In genomic region chr1:41935226-41935625, GRCh38 we compare ENCODE assay signal across 18 cellular contexts. TPM values are rescaled to one million over a fixed set of nuclear protein-coding genes. Genes with fewer than 3 reads are reported as not detected.
DNase-seq lines count a peak whose midpoint lies in the region; ATAC-seq and TF ChIP-seq lines count a peak whose summit lies in the region.
"Had no signal": no experiment of that assay in that cellular context is flagged by ENCODE, and none has a peak within 500 bp of the region (broad histone marks: within the 10 kb centered on the region; RNA-seq: fewer than 3 reads in every experiment).

No MANE protein-coding gene starts in this region.

- H3K9ac ChIP-seq in SK-N-SH: no peak overlapping the region

- H3K79me2 ChIP-seq in SK-N-SH (ENCODE audit: insufficient read depth): no peaks in the 10 kb centered on the region

- H4K20me1 ChIP-seq in SK-N-SH (ENCODE audit: insufficient read depth): no peaks in the 10 kb centered on the region

- CTCF ChIA-PET in SK-N-SH (lab: Yijun Ruan, JAX): interaction anchor here (1.1 kb wide), 1 partner anchor 23 kb away, joined by 3 read pairs; no protein-coding TSS in a partner anchor

- POLR2A ChIA-PET in SK-N-SH (lab: Yijun Ruan, JAX): no interaction called here

- no peak overlapping the region for H2AFZ ChIP-seq in SK-N-SH (ENCODE audit: low read depth)

- peaks cover 0 to 3% of the 10 kb centered on the region in 2 experiments for H3K36me3 ChIP-seq in SK-N-SH (replicated peaks in 1 of 2; ENCODE audit: control insufficient read depth in 1 of 2, insufficient read depth in 2 of 2, low read length in 1 of 2)
- H3K36me3 ChIP-seq: neutrophil, sigmoid colon had no signal

- peak overlapping the region; percentile 46; the same call in 1 of the 2 replicates for H3K4me2 ChIP-seq in SK-N-SH

- H3K9me2 ChIP-seq in SK-N-SH: no peaks in the 10 kb centered on the region; the same call in 1 of the 2 replicates

- peak; percentile 62 for DNase-seq in AG09309 (ENCODE audit: low read depth)
- peak; percentile 70 for DNase-seq in GM04504 (ENCODE audit: low read depth)
- DNase-seq in SK-N-SH: no peak
- DNase-seq in foreskin fibroblast: peak; percentile 71 to 75
- DNase-seq in activated CD4-positive, CD25-positive, alpha-beta regulatory T cell treated with anti-CD3 and anti-CD28 coated beads, Interleukin-2, amount 50 U/mL, for 72 hours: no peak
- DNase-seq in SKM-1 treated with dmso at 0.1 percent for 144 hours (lab: John Stamatoyannopoulos, UW; ENCODE audit: unreplicated experiment): no peak
- DNase-seq: activated CD4-positive, CD25-positive, alpha-beta regulatory T cell; activated effector memory CD4-positive, alpha-beta T cell treated with anti-CD3 and anti-CD28 coated beads, Interleukin-2, amount 50 U/mL, for 16 hours; Caco-2; mesendoderm; MV-4-11; NCI-H2081 treated with DMSO at 0.1 percent for 48 hours; NCI-H82; sigmoid colon; T-helper 2 cell had no signal

- TF ChIP-seq RAD21 in SK-N-SH (IDR thresholded peaks at IDR 0.05; ENCODE audit: low read length): no peak

- TF ChIP-seq CTCF in AG09309 (IDR thresholded peaks at IDR 0.05; ENCODE audit: control insufficient read depth, insufficient read depth, low read depth, low read length, missing control alignments): no peak
- no peak for TF ChIP-seq CTCF in SK-N-SH (IDR thresholded peaks at IDR 0.05)
- no peak for TF ChIP-seq CTCF in foreskin fibroblast (IDR thresholded peaks at IDR 0.05; ENCODE audit: low read depth, low read length)

- H3F3A ChIP-seq in SK-N-SH (replicated peaks; ENCODE audit: insufficient read depth): no peaks in the 10 kb centered on the region

- ATAC-seq in HG02870 (IDR thresholded peaks at IDR 0.05; ENCODE audit: unreplicated experiment): no peak
- ATAC-seq in HG02981 (IDR thresholded peaks at IDR 0.05; ENCODE audit: unreplicated experiment): no peak

- WGBS in SK-N-SH (ENCODE audit: low lambda C conversion rate): 47% methylated on average over 1 of the region's 1 CpG

- no peaks in the 10 kb centered on the region for H3K27me3 ChIP-seq in SK-N-SH (ENCODE audit: insufficient read depth)
- H3K27me3 ChIP-seq: sigmoid colon had no signal

- H3K4me3 ChIP-seq in AG09309 (ENCODE audit: control insufficient read depth, low read depth, low read length): no peak overlapping the region
- H3K4me3 ChIP-seq in SK-N-SH (ENCODE audit: low read depth in 2 of 2, low read length in 1 of 2): no peak overlapping the region
- no peak overlapping the region for H3K4me3 ChIP-seq in foreskin fibroblast (ENCODE audit: low read depth in 1 of 2, low read length in 2 of 2)
- H3K4me3 ChIP-seq: sigmoid colon had no signal

- peak in 1 of 2 experiments; percentile 67; a peak in 2 of 4 replicates for TF ChIP-seq EP300 in SK-N-SH (IDR thresholded peaks at IDR 0.05; ENCODE audit: borderline replicate concordance in 1 of 2, low read depth in 1 of 2, low read length in 1 of 2)

- peaks cover 0 to 12% of the 10 kb centered on the region in 2 experiments; a peak in 1 of 4 replicates for H3K4me1 ChIP-seq in SK-N-SH (ENCODE audit: control insufficient read depth in 1 of 2, insufficient read depth in 2 of 2, low read depth in 1 of 2, low read length in 1 of 2)
- H3K4me1 ChIP-seq: Caco-2, sigmoid colon had no signal

- no peaks in the 10 kb centered on the region for H3K9me3 ChIP-seq in SK-N-SH
- H3K9me3 ChIP-seq: Caco-2, neutrophil, sigmoid colon had no signal

- peak overlapping the region in 1 of 2 experiments; percentile 65; a peak in 1 of 4 replicates for H3K27ac ChIP-seq in SK-N-SH (ENCODE audit: low read depth in 2 of 2, low read length in 1 of 2)
- H3K27ac ChIP-seq: neutrophil, sigmoid colon had no signal

TF ChIP-seq in SK-N-SH, 30 proteins besides CTCF, POLR2A, EP300 and RAD21:
- TF ChIP-seq ZBTB33 (IDR thresholded peaks at IDR 0.05; ENCODE audit: borderline replicate concordance, low read depth): peak; percentile 7; the same call in 1 of the 2 replicates
- peak; percentile 83 for TF ChIP-seq PBX3 (IDR thresholded peaks at IDR 0.05)
- no peak for TF ChIP-seq FOXJ3 (CRISPR knock-in tag; IDR thresholded peaks at IDR 0.05)
- peak; percentile 36; the same call in 1 of the 2 replicates for TF ChIP-seq FOSL2 (IDR thresholded peaks at IDR 0.05; ENCODE audit: borderline replicate concordance, low read depth)
- peak; percentile 28; the same call in 1 of the 2 replicates for TF ChIP-seq POLR2AphosphoS5 (IDR thresholded peaks at IDR 0.05; ENCODE audit: low read depth, low read length)
- TF ChIP-seq SIN3A (IDR thresholded peaks at IDR 0.05; ENCODE audit: borderline replicate concordance, low read depth, low read length): no peak
- TF ChIP-seq GABPA (IDR thresholded peaks at IDR 0.05; ENCODE audit: low read depth): peak; percentile 33; the same call in 1 of the 2 replicates
- TF ChIP-seq NFIC (IDR thresholded peaks at IDR 0.05; ENCODE audit: borderline replicate concordance): peak; percentile 49; the same call in 1 of the 2 replicates
- TF ChIP-seq TCF12 (IDR thresholded peaks at IDR 0.05): peak; percentile 81
- no peak for TF ChIP-seq SMC3 (IDR thresholded peaks at IDR 0.05; ENCODE audit: low read depth, low read length)
- TF ChIP-seq MXI1 (IDR thresholded peaks at IDR 0.05; ENCODE audit: low read depth, low read length): no peak
TF ChIP-seq in SK-N-SH: peak in this region for 7.

RNA-seq across cellular contexts. Expression of gene HIVEP3, which starts 16.5 kb away (rescaled TPM):
- 6.2 and 6.4 TPM in 2 replicates for polyA plus RNA-seq in SK-N-SH (2012; rRNA removed)
- polyA plus RNA-seq in SK-N-SH (2012; cell fraction: cytosol; rRNA removed): 6.9 and 7.3 TPM in 2 replicates
- 5.7 and 9.3 TPM in 2 replicates for polyA plus RNA-seq in SK-N-SH (2012; cell fraction: nucleus; rRNA removed)

Comparison
In these comparisons a context has a peak if more than half of its experiments do, and no peak if none do; other contexts are left out.
1. DNase-seq: peak in AG09309 (single experiment), GM04504 (single experiment) and foreskin fibroblast (2 of 2); none in SK-N-SH (single experiment), activated CD4-positive, CD25-positive, alpha-beta regulatory T cell treated with anti-CD3 and anti-CD28 coated beads, Interleukin-2, amount 50 U/mL, for 72 hours (single experiment) and SKM-1 treated with dmso at 0.1 percent for 144 hours (single experiment).